ENCODE assay signal across 24 cellular contexts in genomic region chr13:99991806-99992242, GRCh38. TPM values are rescaled to one million over a fixed set of nuclear protein-coding genes. Genes with fewer than 3 reads are reported as not detected.
DNase-seq lines count a peak whose midpoint lies in the region; ATAC-seq, FAIRE-seq and TF ChIP-seq lines count a peak whose summit lies in the region.
"Had no signal": no experiment of that assay in that cellular context is flagged by ENCODE, and none has a peak within 500 bp of the region (broad histone marks: within the 10 kb centered on the region; RNA-seq: fewer than 3 reads in every experiment).

No MANE protein-coding gene starts in this region.

- H3K9ac ChIP-seq in ES-I3 (ENCODE audit: low read depth, low read length) (peak overlapping the region; percentile 47), H1 (replicated peaks in 1 of 4; ENCODE audit: extremely low read depth in 1 of 4, low read depth in 3 of 4, low read length in 3 of 4) (peak overlapping the region in 1 of 4 experiments; percentile 18; a peak in 1 of 7 replicates)

- CTCF ChIA-PET in H1 (lab: Charles Lee; ENCODE audit: partially characterized antibody), result interaction anchor here (0.7 to 2.3 kb wide), 12 partner anchors 9 to 555 kb away, joined by 3 to 8 read pairs (median 3); no protein-coding TSS in a partner anchor
- CTCF ChIA-PET in naive thymus-derived CD4-positive, alpha-beta T cell (lab: Charles Lee), result no interaction called here
- CTCF ChIA-PET in MCF 10A (lab: Yijun Ruan, JAX), result interaction anchor here (0.8 to 1.3 kb wide), 4 partner anchors 10 to 316 kb away, joined by 3 to 5 read pairs (median 4); no protein-coding TSS in a partner anchor

- H3K36me3 ChIP-seq in ES-I3 (ENCODE audit: insufficient read depth, low read length) (no peaks in the 10 kb centered on the region), SJCRH30 (no peaks in the 10 kb centered on the region), H1 (ENCODE audit: control insufficient read depth in 2 of 4, insufficient read depth in 4 of 4, low read length in 3 of 4) (peaks cover 0 to 2% (median 0%) of the 10 kb centered on the region in 4 experiments; a peak in 1 of 8 replicates)
- no peaks in the 10 kb centered on the region for H3K36me3 ChIP-seq in naive thymus-derived CD4-positive, alpha-beta T cell (ENCODE audit: control insufficient read depth in 2 of 3, insufficient read depth in 3 of 3, low read length in 3 of 3)
- H3K36me3 ChIP-seq: gastrocnemius medialis had no signal

- no peak overlapping the region for H2BK120ac ChIP-seq in H1 (replicated peaks; ENCODE audit: low read depth, low read length)

- POLR2A ChIA-PET in H1 (lab: Charles Lee; ENCODE audit: partially characterized antibody), result interaction anchor here (0.7 to 10.0 kb wide), 9 partner anchors 9 to 336 kb away, joined by 3 to 145 read pairs (median 3); partner anchors contain the start of genes ZIC2 and ZIC5
- POLR2A ChIA-PET in naive thymus-derived CD4-positive, alpha-beta T cell (lab: Charles Lee), result interaction anchor here (0.6 to 3.8 kb wide), 5 partner anchors 7 to 436 kb away, joined by 3 to 19 read pairs (median 4); partner anchors contain the start of gene ZIC2
- POLR2A ChIA-PET in MCF 10A (lab: Yijun Ruan, JAX), result interaction anchor here (0.6 to 2.5 kb wide), 4 partner anchors 10 to 514 kb away, joined by 3 to 16 read pairs (median 3); partner anchors contain the start of gene ZIC2

- H3K4me1 ChIP-seq in ES-I3 (ENCODE audit: insufficient read depth, low read length) (peaks cover 9% of the 10 kb centered on the region), SJCRH30 (peaks cover 12% of the 10 kb centered on the region; the same call in 1 of the 2 replicates), H1 (replicated peaks in 1 of 4; ENCODE audit: control insufficient read depth in 3 of 4, insufficient read depth in 4 of 4, low read length in 3 of 4) (peaks cover 10 to 37% (median 29%) of the 10 kb centered on the region in 4 experiments)
- H3K4me1 ChIP-seq in naive thymus-derived CD4-positive, alpha-beta T cell (ENCODE audit: control insufficient read depth in 2 of 2, insufficient read depth in 2 of 2, low read length in 2 of 2), result peaks cover 6 to 25% of the 10 kb centered on the region in 2 donors
- H3K4me1 ChIP-seq: gastrocnemius medialis had no signal

- peaks cover 0 to 5% of the 10 kb centered on the region in 2 experiments; a peak in 2 of 4 replicates for H3K79me2 ChIP-seq in H1 (ENCODE audit: control insufficient read depth in 1 of 2, insufficient read depth in 2 of 2, low read length in 2 of 2)

- no peak overlapping the region for H2BK20ac ChIP-seq in H1 (ENCODE audit: low read length)

- FAIRE-seq in H1 (lab: Jason Lieb, UNC), result no peak
- FAIRE-seq: urothelium cell line had no signal

- peak overlapping the region; percentile 84; the same call in 1 of the 2 replicates for H3K18ac ChIP-seq in H1 (ENCODE audit: extremely low read depth, low read length)

- peak overlapping the region in 5 of 9 donors; percentile 28 to 76 (median 51) for H3K27ac Mint-ChIP-seq in naive thymus-derived CD4-positive, alpha-beta T cell
- H3K27ac Mint-ChIP-seq in MCF 10A (ENCODE audit: low read depth, unreplicated experiment), result no peak overlapping the region
- H3K27ac Mint-ChIP-seq: CD14-positive monocyte, memory B cell had no signal

- no peak for ATAC-seq in naive thymus-derived CD4-positive, alpha-beta T cell
- no peak for ATAC-seq in GM19351 (IDR thresholded peaks at IDR 0.05; ENCODE audit: unreplicated experiment)
- ATAC-seq in GM18502 (IDR thresholded peaks at IDR 0.05; ENCODE audit: poor library complexity, unreplicated experiment), result no peak
- ATAC-seq: gastrocnemius medialis had no signal

- H3K4me3 Mint-ChIP-seq in naive thymus-derived CD4-positive, alpha-beta T cell, result peak overlapping the region in 3 of 10 donors; percentile 25 to 52 (median 48)
- no peak overlapping the region for H3K4me3 Mint-ChIP-seq in MCF 10A (ENCODE audit: unreplicated experiment)
- H3K4me3 Mint-ChIP-seq: memory B cell had no signal

- no peaks in the 10 kb centered on the region for H3K79me1 ChIP-seq in H1 (ENCODE audit: low read depth, low read length)

- H3K9me3 Mint-ChIP-seq in naive thymus-derived CD4-positive, alpha-beta T cell, result peaks cover 0 to 79% (median 38%) of the 10 kb centered on the region in 11 donors
- H3K9me3 Mint-ChIP-seq in MCF 10A (ENCODE audit: unreplicated experiment), result no peaks in the 10 kb centered on the region

- H4K91ac ChIP-seq in H1 (replicated peaks; ENCODE audit: insufficient read length, low read length), result peak overlapping the region; percentile 76

- peak overlapping the region; percentile 91 to 95 for H3K4me2 ChIP-seq in H1 (ENCODE audit: insufficient read depth in 1 of 2, low read depth in 2 of 2, low read length in 2 of 2)

- H3K4me3 ChIP-seq in SJCRH30 (peak overlapping the region; percentile 44), H1 (ENCODE audit: extremely low read depth in 1 of 4, insufficient read depth in 2 of 4, low read depth in 3 of 4, low read length in 4 of 4) (peak overlapping the region; percentile 31 to 72 (median 40); a peak in 7 of 8 replicates)
- no peak overlapping the region for H3K4me3 ChIP-seq in naive thymus-derived CD4-positive, alpha-beta T cell (ENCODE audit: low read length)
- H3K4me3 ChIP-seq: coronary artery, gastrocnemius medialis had no signal

- H3K27me3 Mint-ChIP-seq in naive thymus-derived CD4-positive, alpha-beta T cell, result peaks cover 76 to 98% (median 96%) of the 10 kb centered on the region in 5 donors
- peaks cover 36% of the 10 kb centered on the region for H3K27me3 Mint-ChIP-seq in MCF 10A (ENCODE audit: insufficient read depth, unreplicated experiment)

- H3K4me1 Mint-ChIP-seq in naive thymus-derived CD4-positive, alpha-beta T cell, result peaks cover 4 to 40% (median 25%) of the 10 kb centered on the region in 7 donors
- peaks cover 13% of the 10 kb centered on the region for H3K4me1 Mint-ChIP-seq in MCF 10A (ENCODE audit: insufficient read depth, unreplicated experiment)

- no peak for TF ChIP-seq POLR2A in H1 (IDR thresholded peaks at IDR 0.05; ENCODE audit: control extremely low read depth in 1 of 2, low read depth in 2 of 2, low read length in 2 of 2)

- H3K27ac ChIP-seq in SJCRH30, result no peak overlapping the region
- no peak overlapping the region for H3K27ac ChIP-seq in H1 (ENCODE audit: low read depth, low read length)
- no peak overlapping the region for H3K27ac ChIP-seq in naive thymus-derived CD4-positive, alpha-beta T cell (ENCODE audit: low read depth, low read length)
- H3K27ac ChIP-seq: coronary artery, gastrocnemius medialis had no signal

- no peak overlapping the region for H4K8ac ChIP-seq in H1 (ENCODE audit: extremely low read depth, insufficient read depth, low read length)

- TF ChIP-seq CTCF in H1 (IDR thresholded peaks at IDR 0.05; ENCODE audit: control extremely low read depth in 1 of 3, insufficient read depth in 1 of 3, low read depth in 1 of 3, low read length in 3 of 3) (no peak), MCF 10A (IDR thresholded peaks at IDR 0.05; ENCODE audit: unreplicated experiment) (no peak)

- no peaks in the 10 kb centered on the region for H4K20me1 ChIP-seq in H1 (replicated peaks in 1 of 2; ENCODE audit: control insufficient read depth in 1 of 2, insufficient read depth in 2 of 2, low read length in 2 of 2)

- BruUV-seq in MCF 10A (replicated peaks; lab: Mats Ljungman, UMichigan), result no TSS peak

- no peak for TF ChIP-seq EP300 in H1 (IDR thresholded peaks at IDR 0.05; ENCODE audit: borderline replicate concordance in 1 of 2, low read depth in 2 of 2, low read length in 2 of 2)

- H3K14ac ChIP-seq in H1 (ENCODE audit: insufficient read length), result no peak overlapping the region

- peaks cover 0 to 21% (median 3%) of the 10 kb centered on the region in 5 donors for H3K36me3 Mint-ChIP-seq in naive thymus-derived CD4-positive, alpha-beta T cell
- H3K36me3 Mint-ChIP-seq in MCF 10A (ENCODE audit: insufficient read depth, unreplicated experiment), result no peaks in the 10 kb centered on the region

- no peak overlapping the region for H4K5ac ChIP-seq in H1 (ENCODE audit: insufficient read length, low read depth, low read length)

- H2BK12ac ChIP-seq in H1 (ENCODE audit: low read depth, low read length), result peak overlapping the region; percentile 86

- no peaks in the 10 kb centered on the region for H3K27me3 ChIP-seq in SJCRH30
- H3K27me3 ChIP-seq in H1 (replicated peaks in 1 of 4; ENCODE audit: control insufficient read depth in 3 of 4, extremely low read depth in 1 of 4, insufficient read depth in 3 of 4, low read length in 3 of 4), result peaks cover 7 to 83% (median 53%) of the 10 kb centered on the region in 4 experiments; a peak in 6 of 7 replicates
- H3K27me3 ChIP-seq in naive thymus-derived CD4-positive, alpha-beta T cell (ENCODE audit: control insufficient read depth in 2 of 2, insufficient read depth in 2 of 2, low read length in 2 of 2), result peaks cover 50 to 99% of the 10 kb centered on the region in 2 donors

- H3K9me3 ChIP-seq in ES-I3 (ENCODE audit: control insufficient read depth, insufficient read depth, low read length) (no peaks in the 10 kb centered on the region), SJCRH30 (replicated peaks) (no peaks in the 10 kb centered on the region), H1 (ENCODE audit: insufficient read depth in 2 of 2, low read depth in 1 of 2, low read length in 1 of 2) (no peaks in the 10 kb centered on the region)
- H3K9me3 ChIP-seq in naive thymus-derived CD4-positive, alpha-beta T cell (ENCODE audit: control insufficient read depth in 2 of 3, low read length in 3 of 3), result no peaks in the 10 kb centered on the region
- H3K9me3 ChIP-seq: gastrocnemius medialis had no signal

- H2BK5ac ChIP-seq in H1 (ENCODE audit: low read depth, low read length), result peak overlapping the region; percentile 93; the same call in 1 of the 2 replicates

- H2AFZ ChIP-seq in H1 (ENCODE audit: low read length), result no peak overlapping the region

- H2AK5ac ChIP-seq in H1 (ENCODE audit: low read depth, low read length), result no peak overlapping the region; the same call in 1 of the 2 replicates

- 2% methylated on average over 24 of the region's 24 CpGs; no CpG with 5 or more reads in 1 of the 2 experiments for WGBS in H1 (ENCODE audit: extremely low coverage in 1 of 2, insufficient coverage in 1 of 2, insufficient read length in 1 of 2, insufficient replicate concordance in 2 of 2, low coverage in 1 of 2, low lambda C conversion rate in 2 of 2, missing lambda C conversion rate in 1 of 2), 2 experiments

- H3K23ac ChIP-seq in H1 (ENCODE audit: insufficient read length), result no peak overlapping the region

- DNase-seq in SJCRH30, result no peak
- peak in 1 of 2 experiments; percentile 77 for DNase-seq in H1 (ENCODE audit: low read depth in 1 of 2, low spot score in 2 of 2)
- DNase-seq in naive thymus-derived CD4-positive, alpha-beta T cell, result no peak
- DNase-seq in activated CD8-positive, alpha-beta memory T cell treated with anti-CD3 and anti-CD28 coated beads, Interleukin-2, amount 50 U/mL, for 48 hours, result no peak
- DNase-seq in MCF 10A (ENCODE audit: unreplicated experiment), result no peak
- DNase-seq: ACHN; activated effector memory CD4-positive, alpha-beta T cell treated with Interleukin-2 at 50 U/mL for 16 hours; amygdala; gastrocnemius medialis; HCEC 1CT; NCI-H1436 treated with DMSO at 0.1 percent for 48 hours; NCI-H345; SIG-M5 had no signal

- H3K56ac ChIP-seq in H1 (replicated peaks; ENCODE audit: insufficient read length, low read depth, low read length), result no peak overlapping the region

- H3K23me2 ChIP-seq in H1 (ENCODE audit: low read depth, low read length), result peaks cover 25% of the 10 kb centered on the region; the same call in 1 of the 2 replicates

- H2BK15ac ChIP-seq in H1 (ENCODE audit: low read length), result no peak overlapping the region

- intact Hi-C loops in naive thymus-derived CD4-positive, alpha-beta T cell (cut with micrococcal nuclease), result loop anchor here in 1 of 2 donors (2.0 to 10.0 kb wide), 4 partner anchors 15 to 523 kb away; no protein-coding TSS in a partner anchor
- intact Hi-C loops in MCF 10A (cut with micrococcal nuclease), result loop anchor here (2.0 kb wide), 1 partner anchor 97 kb away; the partner anchor contains the start of gene PCCA

- TF ChIP-seq RAD21 in H1 (IDR thresholded peaks at IDR 0.05 in 1 of 2, conservative IDR thresholded peaks at IDR 0.05 in 1 of 2; ENCODE audit: low read depth in 2 of 2, low read length in 2 of 2), result no peak

- no peak overlapping the region for H3K4ac ChIP-seq in H1 (replicated peaks; ENCODE audit: insufficient read length, low read depth, low read length)

RNA-seq across cellular contexts. Expression of gene ZIC2, which starts 10.2 kb away (rescaled TPM):
- 2.7 and 3.1 TPM in 2 replicates for total RNA-seq in SJCRH30 (2014; rRNA removed; shearing (Covaris generic))
- total RNA-seq in H1 (2021; fragmentation: NEBNext Ultra II Directional; extraction: Animal tissue kit (Norgen Biotek cat#: 25700)), result 372 and 429 TPM in 2 replicates
- 53.2 and 67.1 TPM in 2 replicates for polyA plus RNA-seq in H1 (2011; rRNA removed)
- 54.3 TPM for polyA plus RNA-seq in H1 (2011; cell fraction: cytosol; rRNA removed)
- polyA plus RNA-seq in H1 (2011; cell fraction: nucleus; rRNA removed), result 212 TPM
- polyA plus RNA-seq in H1 (2012, experiment 1 of 2), result 149 to 263 TPM (median 185 TPM) in 4 replicates
- polyA plus RNA-seq in H1 (2012, experiment 2 of 2), result 87.1 TPM
- polyA plus RNA-seq in H1 (2013, experiment 1 of 2), result 140 TPM
- 134 TPM for polyA plus RNA-seq in H1 (2013, experiment 2 of 2)
- polyA minus RNA-seq in H1 (2011; rRNA and poly(A)+ RNA removed), result 32.3 and 40.3 TPM in 2 replicates
- 164 TPM for polyA minus RNA-seq in H1 (2011; cell fraction: cytosol; rRNA and poly(A)+ RNA removed)
- polyA minus RNA-seq in H1 (2011; cell fraction: nucleus; rRNA and poly(A)+ RNA removed), result 103 TPM
- under 1 TPM in 1 of 5 experiments, not detected in 4; 0.51 TPM for total RNA-seq in naive thymus-derived CD4-positive, alpha-beta T cell
- not detected for polyA plus RNA-seq in naive thymus-derived CD4-positive, alpha-beta T cell
- 7.0 and 8.2 TPM in 2 replicates for total RNA-seq in MCF 10A (2022)
- total RNA-seq: epithelial cell of proximal tubule; gastrocnemius medialis; LHCN-M2; sciatic nerve; T-helper 2 cell treated with Interferon-gamma antibody and Interleukin-4, amounts not matched to agents 100 ng/mL and 5 ng/mL, for 36 hours had no signal
- polyA plus RNA-seq: CD14-positive monocyte had no signal

RNA-seq across cellular contexts. Expression of gene ZIC5, which starts 20.3 kb away (rescaled TPM):
- total RNA-seq in SJCRH30 (2014; rRNA removed; shearing (Covaris generic)), result 1.1 and 1.2 TPM in 2 replicates
- total RNA-seq in H1 (2021; fragmentation: NEBNext Ultra II Directional; extraction: Animal tissue kit (Norgen Biotek cat#: 25700)), result 51.0 and 52.7 TPM in 2 replicates
- 14.2 and 14.8 TPM in 2 replicates for polyA plus RNA-seq in H1 (2011; rRNA removed)
- polyA plus RNA-seq in H1 (2011; cell fraction: cytosol; rRNA removed), result 13.2 TPM
- 22.7 TPM for polyA plus RNA-seq in H1 (2011; cell fraction: nucleus; rRNA removed)
- polyA plus RNA-seq in H1 (2012, experiment 1 of 2), result 16.2 to 29.3 TPM (median 20.3 TPM) in 4 replicates
- 15.1 TPM for polyA plus RNA-seq in H1 (2012, experiment 2 of 2)
- polyA plus RNA-seq in H1 (2013, experiment 1 of 2), result 31.4 TPM
- 28.2 TPM for polyA plus RNA-seq in H1 (2013, experiment 2 of 2)
- 16.6 and 20.0 TPM in 2 replicates for polyA minus RNA-seq in H1 (2011; rRNA and poly(A)+ RNA removed)
- polyA minus RNA-seq in H1 (2011; cell fraction: cytosol; rRNA and poly(A)+ RNA removed), result 22.3 TPM
- 42.4 TPM for polyA minus RNA-seq in H1 (2011; cell fraction: nucleus; rRNA and poly(A)+ RNA removed)
- total RNA-seq in naive thymus-derived CD4-positive, alpha-beta T cell, result not detected
- not detected for polyA plus RNA-seq in naive thymus-derived CD4-positive, alpha-beta T cell
- not detected in 2 replicates for total RNA-seq in MCF 10A (2022)
- total RNA-seq: epithelial cell of proximal tubule; gastrocnemius medialis; LHCN-M2; sciatic nerve; T-helper 2 cell treated with Interferon-gamma antibody and Interleukin-4, amounts not matched to agents 100 ng/mL and 5 ng/mL, for 36 hours had no signal
- polyA plus RNA-seq: CD14-positive monocyte had no signal

Comparison
In these comparisons a context has a peak if more than half of its experiments do, and no peak if none do; other contexts are left out.
1. RNA of gene ZIC2, which starts 10.2 kb away (total RNA-seq): 372 to 429 TPM in H1; 7.0 to 8.2 TPM in MCF 10A, 2.7 to 3.1 TPM in SJCRH30 and 0.51 TPM in naive thymus-derived CD4-positive, alpha-beta T cell; every median in the first group is over 10 times any median in the second.
2. RNA of gene ZIC5, which starts 20.3 kb away (total RNA-seq): 51.0 to 52.7 TPM in H1; 1.1 to 1.2 TPM in SJCRH30, not detected in naive thymus-derived CD4-positive, alpha-beta T cell and not detected in MCF 10A; every median in the first group is over 10 times any median in the second.